Comparison of ENCODE assay signal across 33 cellular contexts in the genomic region with DNA sequence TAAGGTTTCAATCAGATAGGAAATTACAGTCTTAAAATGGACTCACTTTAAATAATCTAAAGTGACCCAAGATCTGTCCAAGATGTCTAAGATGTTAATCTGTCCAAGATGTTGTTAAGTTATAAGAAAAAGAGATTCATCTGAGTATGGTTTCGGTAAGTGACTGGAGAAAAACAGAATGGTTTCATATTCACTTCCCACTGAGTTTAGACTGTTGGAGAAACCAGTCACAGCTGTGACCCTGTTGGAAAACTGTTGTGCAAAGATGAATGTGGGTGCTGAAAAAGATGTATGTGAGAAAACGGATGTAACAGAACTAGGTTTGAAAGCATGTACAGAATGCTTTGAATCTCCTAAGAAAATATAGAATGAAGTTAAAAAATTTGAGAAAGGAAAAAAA.
A peak's percentile ranks its signal among the peaks of the same experiment; 100 is the strongest.
DNase-seq lines count a peak whose midpoint lies in the region; ATAC-seq, FAIRE-seq and TF ChIP-seq lines count a peak whose summit lies in the region.
"Had no signal": no experiment of that assay in that cellular context is flagged by ENCODE, and none has a peak within 500 bp of the region (broad histone marks: within the 10 kb centered on the region; RNA-seq: fewer than 3 reads in every experiment).

No MANE protein-coding gene starts in this region.

- H3K4me1 ChIP-seq in breast epithelium: no peaks in the 10 kb centered on the region
- H3K4me1 ChIP-seq in keratinocyte (ENCODE audit: control insufficient read depth, extremely low read depth, insufficient read depth, low read length): peaks cover 14% of the 10 kb centered on the region
- H3K4me1 ChIP-seq in vagina: peaks cover 4% of the 10 kb centered on the region
- H3K4me1 ChIP-seq: Peyer's patch had no signal

- no peak for TF ChIP-seq CTCF in MCF 10A (IDR thresholded peaks at IDR 0.05; ENCODE audit: unreplicated experiment)
- no peak for TF ChIP-seq CTCF in breast epithelium (IDR thresholded peaks at IDR 0.05)
- TF ChIP-seq CTCF in keratinocyte (optimal IDR thresholded peaks at IDR 0.05 in 1 of 3, IDR thresholded peaks at IDR 0.05 in 1 of 3, conservative IDR thresholded peaks at IDR 0.05 in 1 of 3; ENCODE audit: extremely low read depth in 1 of 3, insufficient read depth in 2 of 3, low read length in 3 of 3): no peak
- no peak for TF ChIP-seq CTCF in vagina (IDR thresholded peaks at IDR 0.05)

- DNase-seq in MCF 10A (ENCODE audit: unreplicated experiment) (no peak), breast epithelium (ENCODE audit: low spot score in 2 of 2) (no peak), brain pericyte (ENCODE audit: low read depth, low spot score) (peak; percentile 34), keratinocyte (ENCODE audit: low read depth, low spot score) (no peak), vagina (ENCODE audit: extremely low spot score in 2 of 2) (no peak), NCI-H524 treated with DMSO at 0.1 percent for 48 hours (lab: John Stamatoyannopoulos, UW) (no peak)
- DNase-seq: 8988T; activated CD4-positive, alpha-beta memory T cell treated with anti-CD3 and anti-CD28 coated beads, Interleukin-2, amount 10 ng/mL, durations not matched to agents 7 days and 5 days; activated CD4-positive, alpha-beta T cell treated with anti-CD3 and anti-CD28 coated beads for 1 hour; activated CD8-positive, alpha-beta memory T cell treated with anti-CD3 and anti-CD28 coated beads, Interleukin-2, amount 50 U/mL, for 4 hours; Calu3; CD4-positive, CD25-positive, alpha-beta regulatory T cell; DND-41; effector memory CD4-positive, alpha-beta T cell; erythroblast; mucosa of descending colon; NCI-H146; NCI-H69; Peyer's patch; SHP77 treated with DMSO at 0.1 percent for 48 hours; substantia nigra had no signal

- no peaks in the 10 kb centered on the region for H3K36me3 Mint-ChIP-seq in MCF 10A (ENCODE audit: insufficient read depth, unreplicated experiment)
- H3K36me3 Mint-ChIP-seq: activated naive CD4-positive, alpha-beta T cell treated with anti-CD3 and anti-CD28 coated beads, Interleukin-2, amount 50 U/mL, for 24 hours; CD4-positive, CD25-positive, alpha-beta regulatory T cell; natural killer cell treated with Interleukin-12 subunit alpha and Interleukin-12 subunit beta and Interleukin-15 and Interleukin-18, amount 100 ng/mL, for 72 hours; stimulated activated memory B cell treated with anti-CD40 and anti-IgM and Interleukin-4, amounts not matched to agents 10 μg/mL and 1 μg/mL and 100 μg/mL, for 72 hours; type B pancreatic cell had no signal

- dilution Hi-C loops in keratinocyte (cut with MboI; ENCODE audit: extremely low pct_ligation_motif_present, low sequenced_read_pairs): no loop called here

- no peak for ATAC-seq in GM18498 (IDR thresholded peaks at IDR 0.05; ENCODE audit: unreplicated experiment)
- ATAC-seq in GM18873 (IDR thresholded peaks at IDR 0.05; ENCODE audit: low FRiP score, unreplicated experiment): no peak
- ATAC-seq: natural killer cell treated with Interleukin-12 subunit alpha and Interleukin-12 subunit beta and Interleukin-15 and Interleukin-18, amount 100 ng/mL, for 72 hours; stimulated activated memory B cell treated with anti-CD40 and anti-IgM and Interleukin-4, amounts not matched to agents 10 μg/mL and 1 μg/mL and 100 μg/mL, for 72 hours had no signal

- H3K4me3 ChIP-seq in breast epithelium: no peak overlapping the region
- H3K4me3 ChIP-seq in keratinocyte (ENCODE audit: control insufficient read depth in 2 of 3, extremely low read depth in 1 of 3, insufficient read depth in 2 of 3, low read depth in 1 of 3, low read length in 3 of 3): no peak overlapping the region
- no peak overlapping the region for H3K4me3 ChIP-seq in vagina
- H3K4me3 ChIP-seq: cardiac muscle cell, coronary artery, lung, mucosa of descending colon, ovary, Peyer's patch had no signal

- H3K27me3 Mint-ChIP-seq in MCF 10A (ENCODE audit: insufficient read depth, unreplicated experiment): no peaks in the 10 kb centered on the region
- H3K27me3 Mint-ChIP-seq: activated CD4-positive, alpha-beta memory T cell treated with anti-CD3 and anti-CD28 coated beads, Interleukin-2, amount 10 ng/mL, durations not matched to agents 7 days and 5 days; activated naive CD4-positive, alpha-beta T cell treated with anti-CD3 and anti-CD28 coated beads, Interleukin-2, amount 50 U/mL, for 24 hours; CD4-positive, CD25-positive, alpha-beta regulatory T cell; natural killer cell treated with Interleukin-12 subunit alpha and Interleukin-12 subunit beta and Interleukin-15 and Interleukin-18, amount 100 ng/mL, for 72 hours; stimulated activated memory B cell treated with anti-CD40 and anti-IgM and Interleukin-4, amounts not matched to agents 10 μg/mL and 1 μg/mL and 100 μg/mL, for 72 hours had no signal

- POLR2A ChIA-PET in MCF 10A (lab: Yijun Ruan, JAX): interaction anchor here (0.6 to 1.5 kb wide), 7 partner anchors 12 to 326 kb away, joined by 3 to 6 read pairs (median 3); partner anchors contain the start of gene COL12A1

- no peak overlapping the region for H3K4me3 Mint-ChIP-seq in MCF 10A (ENCODE audit: unreplicated experiment)
- H3K4me3 Mint-ChIP-seq: activated CD4-positive, alpha-beta memory T cell treated with anti-CD3 and anti-CD28 coated beads, Interleukin-2, amount 10 ng/mL, durations not matched to agents 7 days and 5 days; activated naive CD4-positive, alpha-beta T cell treated with anti-CD3 and anti-CD28 coated beads, Interleukin-2, amount 50 U/mL, for 24 hours; CD4-positive, CD25-positive, alpha-beta regulatory T cell; natural killer cell treated with Interleukin-12 subunit alpha and Interleukin-12 subunit beta and Interleukin-15 and Interleukin-18, amount 100 ng/mL, for 72 hours; stimulated activated memory B cell treated with anti-CD40 and anti-IgM and Interleukin-4, amounts not matched to agents 10 μg/mL and 1 μg/mL and 100 μg/mL, for 72 hours; type B pancreatic cell had no signal

- no peaks in the 10 kb centered on the region for H3K27me3 ChIP-seq in breast epithelium
- H3K27me3 ChIP-seq in keratinocyte (ENCODE audit: control insufficient read depth, extremely low read depth, insufficient read depth, low read length): no peaks in the 10 kb centered on the region
- H3K27me3 ChIP-seq in vagina: no peaks in the 10 kb centered on the region
- H3K27me3 ChIP-seq: cardiac muscle cell, foreskin keratinocyte, ovary, Peyer's patch had no signal

- no TSS peak for BruUV-seq in MCF 10A (replicated peaks; lab: Mats Ljungman, UMichigan)

- no peaks in the 10 kb centered on the region for H3K79me2 ChIP-seq in keratinocyte (ENCODE audit: control insufficient read depth, insufficient read depth, low read length)

- peaks cover 19% of the 10 kb centered on the region for H3K4me1 Mint-ChIP-seq in MCF 10A (ENCODE audit: insufficient read depth, unreplicated experiment)
- H3K4me1 Mint-ChIP-seq: activated CD4-positive, alpha-beta memory T cell treated with anti-CD3 and anti-CD28 coated beads, Interleukin-2, amount 10 ng/mL, durations not matched to agents 7 days and 5 days; activated naive CD4-positive, alpha-beta T cell treated with anti-CD3 and anti-CD28 coated beads, Interleukin-2, amount 50 U/mL, for 24 hours; CD4-positive, CD25-positive, alpha-beta regulatory T cell; stimulated activated memory B cell treated with anti-CD40 and anti-IgM and Interleukin-4, amounts not matched to agents 10 μg/mL and 1 μg/mL and 100 μg/mL, for 72 hours had no signal

- H3K36me3 ChIP-seq in breast epithelium: no peaks in the 10 kb centered on the region
- no peaks in the 10 kb centered on the region for H3K36me3 ChIP-seq in keratinocyte (ENCODE audit: control insufficient read depth in 2 of 2, extremely low read depth in 1 of 2, insufficient read depth in 2 of 2, low read length in 2 of 2)
- H3K36me3 ChIP-seq in vagina: no peaks in the 10 kb centered on the region
- H3K36me3 ChIP-seq: cardiac muscle cell, ovary, Peyer's patch had no signal

- no peaks in the 10 kb centered on the region for H4K20me1 ChIP-seq in keratinocyte (ENCODE audit: control insufficient read depth, extremely low read depth, insufficient read depth, low read length)

- CTCF ChIA-PET in MCF 10A (lab: Yijun Ruan, JAX): interaction anchor here (1.1 kb wide), 1 partner anchor 471 kb away, joined by 6 read pairs; no protein-coding TSS in a partner anchor

- H3K9ac ChIP-seq in keratinocyte (ENCODE audit: control insufficient read depth, extremely low read depth, insufficient read depth, low read length): no peak overlapping the region
- H3K9ac ChIP-seq: KMS-11 had no signal

- H3K9me3 ChIP-seq in breast epithelium (no peaks in the 10 kb centered on the region), keratinocyte (ENCODE audit: control insufficient read depth, low read depth, low read length) (no peaks in the 10 kb centered on the region), vagina (no peaks in the 10 kb centered on the region)
- H3K9me3 ChIP-seq: mucosa of descending colon, ovary, Peyer's patch had no signal

- H3K27ac ChIP-seq in breast epithelium (peak overlapping the region in 1 of 2 donors; percentile 58), keratinocyte (ENCODE audit: control insufficient read depth, insufficient read depth, low read length) (no peak overlapping the region), vagina (peak overlapping the region; percentile 21)
- H3K27ac ChIP-seq: cardiac muscle cell, foreskin keratinocyte, KMS-11, Peyer's patch had no signal

- peak overlapping the region; percentile 92 for H3K27ac Mint-ChIP-seq in MCF 10A (ENCODE audit: low read depth, unreplicated experiment)
- H3K27ac Mint-ChIP-seq: activated CD4-positive, alpha-beta memory T cell treated with anti-CD3 and anti-CD28 coated beads, Interleukin-2, amount 10 ng/mL, durations not matched to agents 7 days and 5 days; activated naive CD4-positive, alpha-beta T cell treated with anti-CD3 and anti-CD28 coated beads, Interleukin-2, amount 50 U/mL, for 24 hours; CD4-positive, CD25-positive, alpha-beta regulatory T cell; natural killer cell treated with Interleukin-12 subunit alpha and Interleukin-12 subunit beta and Interleukin-15 and Interleukin-18, amount 100 ng/mL, for 72 hours; stimulated activated memory B cell treated with anti-CD40 and anti-IgM and Interleukin-4, amounts not matched to agents 10 μg/mL and 1 μg/mL and 100 μg/mL, for 72 hours; type B pancreatic cell had no signal

- H3K9me1 ChIP-seq in keratinocyte (ENCODE audit: control insufficient read depth, extremely low read depth, insufficient read depth, low read length): no peaks in the 10 kb centered on the region

- no peak overlapping the region for H2AFZ ChIP-seq in keratinocyte (ENCODE audit: control insufficient read depth, low read length)

- FAIRE-seq in keratinocyte (lab: Jason Lieb, UNC): peak; percentile 26

- H3K4me2 ChIP-seq in keratinocyte (ENCODE audit: control insufficient read depth, extremely low read depth, insufficient read depth, low read depth, low read length): peak overlapping the region; percentile 44
- H3K4me2 ChIP-seq: KMS-11 had no signal

- intact Hi-C loops in MCF 10A (cut with micrococcal nuclease): loop anchor here (5.0 to 10.0 kb wide), 3 partner anchors 115 to 468 kb away; no protein-coding TSS in a partner anchor
- intact Hi-C loops in breast epithelium (cut with DNase I; ENCODE audit: low total_unique reads): no loop called here
- intact Hi-C loops in vagina (cut with DNase I): no loop called here

- H3K9me3 Mint-ChIP-seq in MCF 10A (ENCODE audit: unreplicated experiment): no peaks in the 10 kb centered on the region
- H3K9me3 Mint-ChIP-seq: type B pancreatic cell had no signal

- TF ChIP-seq POLR2A in breast epithelium (IDR thresholded peaks at IDR 0.05): no peak
- no peak for TF ChIP-seq POLR2A in vagina (IDR thresholded peaks at IDR 0.05)
